25 cellular contexts compared by ENCODE assay signal in genomic region chr16:47584464-47585225, GRCh38.
"Had no signal": no experiment of that assay in that cellular context is flagged by ENCODE, and none has a peak within 500 bp of the region (broad histone marks: within the 10 kb centered on the region; RNA-seq: fewer than 3 reads in every experiment).

No MANE protein-coding gene starts in this region.

- H3K4me3 Mint-ChIP-seq: activated CD8-positive, alpha-beta T cell treated with anti-CD3 and anti-CD28 coated beads for 36 hours; activated naive CD8-positive, alpha-beta T cell treated with anti-CD3 and anti-CD28 coated beads, Interleukin-2, amount 10 ng/mL, durations not matched to agents 7 days and 5 days; activated T-cell treated with anti-CD3 and anti-CD28 coated beads, Interleukin-2, amount 50 U/mL, for 72 hours; T-cell had no signal

- DNase-seq: activated CD4-positive, alpha-beta T cell treated with anti-CD3 and anti-CD28 coated beads for 4 hours; activated CD8-positive, alpha-beta memory T cell treated with anti-CD3 and anti-CD28 coated beads, Interleukin-2, amount 50 U/mL, for 4 hours; activated CD8-positive, alpha-beta T cell treated with anti-CD3 and anti-CD28 coated beads for 36 hours; activated gamma-delta T cell treated with Interleukin-2 at 50 U/mL for 16 hours; activated naive CD4-positive, alpha-beta T cell treated with anti-CD3 and anti-CD28 coated beads, Interleukin-2, amount 50 U/mL, for 16 hours; activated naive CD8-positive, alpha-beta T cell treated with anti-CD3 and anti-CD28 coated beads, Interleukin-2, amount 10 ng/mL, durations not matched to agents 7 days and 5 days; activated T-cell treated with anti-CD3 and anti-CD28 coated beads, Interleukin-2, amount 50 U/mL, for 72 hours; adrenal gland; anterior cingulate cortex; NCI-H1092 treated with DMSO at 0.1 percent for 48 hours; NCI-H1417 treated with DMSO at 0.1 percent for 48 hours; NCI-H1694; NCI-H2029; NCI-H2107; NCI-H345; NCI-H510A; NCI-H526 treated with DMSO at 0.1 percent for 48 hours; NCI-H82; T-cell; T-helper 2 cell; T1000; WERI-Rb-1 had no signal

- H3K4me1 ChIP-seq: adrenal gland had no signal

- H3K4me1 Mint-ChIP-seq: activated naive CD8-positive, alpha-beta T cell treated with anti-CD3 and anti-CD28 coated beads, Interleukin-2, amount 10 ng/mL, durations not matched to agents 7 days and 5 days; T-cell had no signal

- H3K27ac Mint-ChIP-seq: activated CD8-positive, alpha-beta T cell treated with anti-CD3 and anti-CD28 coated beads for 36 hours; activated naive CD8-positive, alpha-beta T cell treated with anti-CD3 and anti-CD28 coated beads, Interleukin-2, amount 10 ng/mL, durations not matched to agents 7 days and 5 days; activated T-cell treated with anti-CD3 and anti-CD28 coated beads, Interleukin-2, amount 50 U/mL, for 72 hours; activated T-helper 2 cell treated with anti-CD3 and anti-CD28 coated beads, Interferon-gamma antibody, Interleukin-2, Interleukin-4, amounts not matched to agents 10 μg/mL and 5 μg/mL and 100 μg/mL, durations not matched to agents 14 hours and 24 hours and 36 hours; T-cell had no signal

- H3K4me3 ChIP-seq: adrenal gland, SK-N-MC had no signal

- ATAC-seq: activated CD4-positive, CD25-positive, alpha-beta regulatory T cell treated with anti-CD3 and anti-CD28 coated beads, Interleukin-2, amount 50 U/mL, for 24 hours; activated CD8-positive, alpha-beta T cell treated with anti-CD3 and anti-CD28 coated beads for 36 hours; activated T-cell treated with anti-CD3 and anti-CD28 coated beads, Interleukin-2, amount 50 U/mL, for 72 hours; T-cell had no signal

- H3K36me3 ChIP-seq: WERI-Rb-1 had no signal

- H3K9me3 Mint-ChIP-seq: activated CD8-positive, alpha-beta T cell treated with anti-CD3 and anti-CD28 coated beads for 36 hours; activated naive CD8-positive, alpha-beta T cell treated with anti-CD3 and anti-CD28 coated beads, Interleukin-2, amount 10 ng/mL, durations not matched to agents 7 days and 5 days; activated T-cell treated with anti-CD3 and anti-CD28 coated beads, Interleukin-2, amount 50 U/mL, for 72 hours; activated T-helper 2 cell treated with anti-CD3 and anti-CD28 coated beads, Interferon-gamma antibody, Interleukin-2, Interleukin-4, amounts not matched to agents 10 μg/mL and 5 μg/mL and 100 μg/mL, durations not matched to agents 14 hours and 24 hours and 36 hours; T-cell had no signal

- H3K9me3 ChIP-seq: adrenal gland had no signal

- H3K27me3 ChIP-seq: adrenal gland had no signal

- H3K27ac ChIP-seq: adrenal gland, SK-N-MC, WERI-Rb-1 had no signal

- H3K27me3 Mint-ChIP-seq: activated CD8-positive, alpha-beta T cell treated with anti-CD3 and anti-CD28 coated beads for 36 hours; activated naive CD8-positive, alpha-beta T cell treated with anti-CD3 and anti-CD28 coated beads, Interleukin-2, amount 10 ng/mL, durations not matched to agents 7 days and 5 days; T-cell had no signal
